21 cellular contexts compared by ENCODE assay signal in genomic region chr1:195594773-195595172, GRCh38.
DNase-seq lines count a peak whose midpoint lies in the region; ATAC-seq and TF ChIP-seq lines count a peak whose summit lies in the region.
"Had no signal": no experiment of that assay in that cellular context is flagged by ENCODE, and none has a peak within 500 bp of the region (broad histone marks: within the 10 kb centered on the region; RNA-seq: fewer than 3 reads in every experiment).

No MANE protein-coding gene starts in this region.

- no peaks in the 10 kb centered on the region for H4K20me1 ChIP-seq in SU-DHL-6 (ENCODE audit: low read depth, low read length)

- H3K9me2 ChIP-seq in SU-DHL-6 (replicated peaks; ENCODE audit: insufficient read depth, low read length) = no peaks in the 10 kb centered on the region
- H3K9me2 ChIP-seq: SK-N-SH had no signal

- H3K9me3 ChIP-seq in SU-DHL-6 (ENCODE audit: insufficient read depth, low read length) (no peaks in the 10 kb centered on the region), mucosa of rectum (ENCODE audit: control insufficient read depth in 2 of 2, low read length in 2 of 2) (no peaks in the 10 kb centered on the region), left ventricle myocardium inferior (replicated peaks) (peaks cover 8% of the 10 kb centered on the region)
- H3K9me3 ChIP-seq: A549, SK-N-SH had no signal

- DNase-seq in left ventricle myocardium inferior (no peak), NCI-H1417 treated with DMSO at 0.1 percent for 48 hours (lab: John Stamatoyannopoulos, UW) (no peak)
- DNase-seq: C1 segment of cervical spinal cord; CD4-positive, alpha-beta memory T cell; COR-L47; HCEC 1CT; NCI-H1092 treated with DMSO at 0.1 percent for 48 hours; NCI-H146; NCI-H1930; NCI-H446; NCI-H524 treated with DMSO at 0.1 percent for 48 hours; SK-N-SH had no signal

- no peaks in the 10 kb centered on the region for H3K36me3 ChIP-seq in SU-DHL-6 (ENCODE audit: low read length)
- H3K36me3 ChIP-seq in mucosa of rectum (ENCODE audit: control insufficient read depth in 2 of 2, insufficient read depth in 2 of 2, low read length in 2 of 2) = no peaks in the 10 kb centered on the region
- no peaks in the 10 kb centered on the region for H3K36me3 ChIP-seq in left ventricle myocardium inferior

- H3K27ac ChIP-seq in SU-DHL-6 (ENCODE audit: low read depth, low read length) (no peak overlapping the region), mucosa of rectum (ENCODE audit: low read depth in 2 of 2, low read length in 2 of 2) (peak overlapping the region; percentile 38 to 62), left ventricle myocardium inferior (replicated peaks) (no peak overlapping the region)
- H3K27ac ChIP-seq: A549, HL-60, KMS-11 had no signal

- intact Hi-C loops in left ventricle myocardium inferior (cut with micrococcal nuclease) = no loop called here

- TF ChIP-seq CTCF in SU-DHL-6 (IDR thresholded peaks at IDR 0.05; ENCODE audit: insufficient read depth, low read length, poor library complexity, severe bottlenecking) (no peak), left ventricle myocardium inferior (IDR thresholded peaks at IDR 0.05; ENCODE audit: borderline replicate concordance) (no peak)

- H3K9ac ChIP-seq in SU-DHL-6 (ENCODE audit: low read length) (no peak overlapping the region), mucosa of rectum (ENCODE audit: low read depth in 1 of 2, low read length in 2 of 2) (no peak overlapping the region)
- H3K9ac ChIP-seq: KMS-11, SK-N-SH had no signal

- H2AFZ ChIP-seq in SU-DHL-6 (ENCODE audit: low read depth, low read length, severe bottlenecking) = peak overlapping the region; percentile 81

- no peaks in the 10 kb centered on the region for H3F3A ChIP-seq in SU-DHL-6 (ENCODE audit: insufficient read depth)

- no peak overlapping the region for H3K4me2 ChIP-seq in SU-DHL-6 (ENCODE audit: low read depth, low read length, poor library complexity, severe bottlenecking)
- H3K4me2 ChIP-seq: KMS-11, SK-N-SH had no signal

- H3K4me3 ChIP-seq in SU-DHL-6 (ENCODE audit: insufficient read depth, low read length, poor library complexity, severe bottlenecking) = peak overlapping the region; percentile 31
- peak overlapping the region; percentile 45 to 51 for H3K4me3 ChIP-seq in mucosa of rectum (ENCODE audit: low read length in 2 of 2)
- no peak overlapping the region for H3K4me3 ChIP-seq in left ventricle myocardium inferior
- H3K4me3 ChIP-seq: A549, GM12878 had no signal

- H3K4me1 ChIP-seq in mucosa of rectum (ENCODE audit: control insufficient read depth in 2 of 2, insufficient read depth in 2 of 2, low read length in 2 of 2) (peaks cover 0 to 7% of the 10 kb centered on the region in 2 donors), left ventricle myocardium inferior (no peaks in the 10 kb centered on the region)

- ATAC-seq in HG02798 (IDR thresholded peaks at IDR 0.05; ENCODE audit: poor library complexity, unreplicated experiment) = peak; percentile 8
- no peak for ATAC-seq in HG03432 (IDR thresholded peaks at IDR 0.05; ENCODE audit: unreplicated experiment)
- ATAC-seq in activated CD4-positive, CD25-positive, alpha-beta regulatory T cell treated with anti-CD3 and anti-CD28 coated beads, Interleukin-2, amount 50 U/mL, for 24 hours = no peak
- ATAC-seq: A549 had no signal

- H3K27me3 ChIP-seq in SU-DHL-6 (ENCODE audit: low read length) (no peaks in the 10 kb centered on the region), mucosa of rectum (ENCODE audit: control insufficient read depth in 2 of 2, insufficient read depth in 2 of 2, low read length in 2 of 2) (no peaks in the 10 kb centered on the region), left ventricle myocardium inferior (ENCODE audit: low read depth) (no peaks in the 10 kb centered on the region)

- H3K79me2 ChIP-seq in SU-DHL-6 (ENCODE audit: insufficient read depth, low read length) = no peaks in the 10 kb centered on the region

Comparison
In these comparisons a context has a peak if more than half of its experiments do, and no peak if none do; other contexts are left out.
1. H3K27ac ChIP-seq: peak in mucosa of rectum (2 of 2); none in SU-DHL-6 (single experiment) and left ventricle myocardium inferior (single experiment).